ENCODE assay signal across 1 cellular context in genomic region chr6:3267162-3267561, GRCh38.
TF ChIP-seq lines count a peak whose summit lies in the region.

No MANE protein-coding gene starts in this region.

TF ChIP-seq in GM23338, 12 proteins besides CTCF, POLR2A, EP300 and RAD21 (continued from another document):
- no peak for TF ChIP-seq REST (IDR thresholded peaks at IDR 0.05; ENCODE audit: unreplicated experiment)
- TF ChIP-seq EZH2phosphoT487 (IDR thresholded peaks at IDR 0.05; ENCODE audit: unreplicated experiment): no peak
- TF ChIP-seq CREB1 (CRISPR knock-in tag; IDR thresholded peaks at IDR 0.05; ENCODE audit: low read depth): no peak
